In the genomic region with DNA sequence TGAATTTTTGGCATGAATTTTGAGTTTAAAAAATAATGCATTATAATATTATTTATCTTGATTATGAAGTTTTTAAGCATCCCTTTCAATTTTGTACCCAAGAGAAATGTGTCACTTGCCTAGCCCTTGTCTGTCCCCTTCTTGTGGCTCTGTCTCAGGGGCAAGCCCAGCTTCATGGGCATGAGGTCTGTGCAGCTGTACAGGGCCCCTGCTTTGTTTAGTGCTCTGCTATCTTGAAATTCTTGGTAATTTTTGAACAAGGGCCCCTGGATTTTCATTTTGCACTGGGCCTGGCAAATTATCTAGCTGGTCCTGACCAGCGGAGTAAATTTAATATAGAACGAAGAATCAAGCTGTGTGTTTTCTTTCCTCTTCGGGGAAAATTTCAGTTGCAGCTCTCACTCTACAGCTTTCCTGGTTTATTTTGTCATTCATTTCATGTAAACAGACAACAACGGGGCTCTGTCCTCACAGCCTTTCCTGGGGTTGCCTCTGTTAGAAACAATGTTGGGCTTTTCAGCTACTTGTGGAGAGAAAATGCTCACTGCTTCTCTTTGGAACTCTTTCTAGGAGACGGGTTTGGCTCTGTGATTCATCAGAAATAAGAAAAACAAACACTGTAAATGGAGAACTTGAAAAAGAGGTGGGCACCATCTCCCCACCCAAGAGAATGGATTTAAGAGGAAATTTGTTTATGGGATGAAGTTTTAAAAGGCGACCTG, we compare ENCODE assay signal across 20 cellular contexts. TPM values are rescaled to one million over a fixed set of nuclear protein-coding genes. Genes with fewer than 3 reads are reported as not detected.
DNase-seq lines count a peak whose midpoint lies in the region; ATAC-seq and TF ChIP-seq lines count a peak whose summit lies in the region.
"Had no signal": no experiment of that assay in that cellular context is flagged by ENCODE, and none has a peak within 500 bp of the region (broad histone marks: within the 10 kb centered on the region; RNA-seq: fewer than 3 reads in every experiment).

No MANE protein-coding gene starts in this region.

- peaks cover 3% of the 10 kb centered on the region; the same call in 1 of the 2 replicates for H3K9me1 ChIP-seq in IMR-90 (ENCODE audit: insufficient read depth, low read length)

- no peak overlapping the region for H4K91ac ChIP-seq in IMR-90 (ENCODE audit: insufficient read depth, low read depth, low read length)

- no peak overlapping the region for H3K4me3 ChIP-seq in IMR-90 (ENCODE audit: insufficient read depth, low read depth, low read length)
- no peak overlapping the region for H3K4me3 ChIP-seq in smooth muscle cell
- H3K4me3 ChIP-seq: esophagus squamous epithelium, upper lobe of left lung had no signal

- dilution Hi-C loops in IMR-90 (cut with HindIII; ENCODE audit: low sequenced_read_pairs, unreplicated experiment), result no loop called here

- H3K4ac ChIP-seq in IMR-90 (ENCODE audit: low read depth, low read length), result no peak overlapping the region

- no peak overlapping the region for H4K5ac ChIP-seq in IMR-90 (ENCODE audit: low read depth, low read length)

- peaks cover 14% of the 10 kb centered on the region for H3F3A ChIP-seq in smooth muscle cell (ENCODE audit: low read depth)

- TF ChIP-seq CTCF in IMR-90 (conservative IDR thresholded peaks at IDR 0.05; ENCODE audit: low read depth, low read length) (no peak), smooth muscle cell (IDR thresholded peaks at IDR 0.05; ENCODE audit: borderline replicate concordance, insufficient read depth, poor library complexity, severe bottlenecking) (no peak)

- H3K79me2 ChIP-seq in smooth muscle cell (ENCODE audit: low read depth), result no peaks in the 10 kb centered on the region

- H3K36me3 ChIP-seq in IMR-90 (ENCODE audit: control insufficient read depth, insufficient read depth, low read length) (no peaks in the 10 kb centered on the region), smooth muscle cell (ENCODE audit: low read depth) (no peaks in the 10 kb centered on the region)
- H3K36me3 ChIP-seq: esophagus squamous epithelium, upper lobe of left lung had no signal

- H2AK9ac ChIP-seq in IMR-90 (replicated peaks; ENCODE audit: low read depth, low read length, poor library complexity), result no peak overlapping the region

- H3K4me1 ChIP-seq in IMR-90 (ENCODE audit: control insufficient read depth, insufficient read depth, low read length) (peaks cover 4% of the 10 kb centered on the region; the same call in 1 of the 2 replicates), smooth muscle cell (ENCODE audit: low read depth) (peaks cover 43% of the 10 kb centered on the region)
- H3K4me1 ChIP-seq: esophagus squamous epithelium, upper lobe of left lung had no signal

- H3K18ac ChIP-seq in IMR-90 (ENCODE audit: low read depth, low read length), result no peak overlapping the region

- H2AFZ ChIP-seq in IMR-90 (replicated peaks; ENCODE audit: low read length, poor library complexity), result no peak overlapping the region
- H2AFZ ChIP-seq in smooth muscle cell (ENCODE audit: low read depth), result peak overlapping the region; percentile 88

- H4K20me1 ChIP-seq in IMR-90 (ENCODE audit: insufficient read depth, low read length), result no peaks in the 10 kb centered on the region
- no peaks in the 10 kb centered on the region for H4K20me1 ChIP-seq in smooth muscle cell (ENCODE audit: low read depth)

- no peak overlapping the region for H3K56ac ChIP-seq in IMR-90 (ENCODE audit: extremely low read depth, insufficient read depth, low read length)

- POLR2A ChIA-PET in IMR-90 (lab: Charles Lee; ENCODE audit: unreplicated experiment), result no interaction called here

- no peak overlapping the region for H3K23ac ChIP-seq in IMR-90 (ENCODE audit: low read depth, low read length)

- no peak overlapping the region; the same call in 1 of the 2 replicates for H3K4me2 ChIP-seq in IMR-90 (ENCODE audit: low read depth, low read length)
- peak overlapping the region; percentile 45 for H3K4me2 ChIP-seq in smooth muscle cell

- TF ChIP-seq RAD21 in IMR-90 (IDR thresholded peaks at IDR 0.05; ENCODE audit: low read length), result no peak

- peak overlapping the region; percentile 31; the same call in 1 of the 2 replicates for H3K14ac ChIP-seq in IMR-90 (replicated peaks; ENCODE audit: low read depth, low read length)

- no peak overlapping the region for H2BK5ac ChIP-seq in IMR-90 (ENCODE audit: low read depth, low read length, poor library complexity, severe bottlenecking)

- in situ Hi-C loops in IMR-90 (cut with MboI; ENCODE audit: low sequenced_read_pairs), result no loop called here

- peak; percentile 67 for ATAC-seq in IMR-90 (ENCODE audit: low read depth)
- ATAC-seq: activated T-cell treated with anti-CD3 and anti-CD28 coated beads, Interleukin-2, amount 50 U/mL, for 4 hours; natural killer cell had no signal

- no TSS peak for BruUV-seq in IMR-90 (replicated peaks; lab: Mats Ljungman, UMichigan)

- H3K9ac ChIP-seq in IMR-90 (ENCODE audit: low read depth, low read length), result no peak overlapping the region
- no peak overlapping the region for H3K9ac ChIP-seq in smooth muscle cell (ENCODE audit: low read depth)

- H3K27me3 ChIP-seq in IMR-90 (ENCODE audit: control insufficient read depth, insufficient read depth, low read length), result peaks cover 22% of the 10 kb centered on the region
- H3K27me3 ChIP-seq in smooth muscle cell (ENCODE audit: low read depth), result no peaks in the 10 kb centered on the region
- H3K27me3 ChIP-seq: esophagus squamous epithelium, upper lobe of left lung had no signal

- H4K8ac ChIP-seq in IMR-90 (ENCODE audit: low read depth in 2 of 2, low read length in 2 of 2), result no peak overlapping the region

- TF ChIP-seq POLR2A in IMR-90 (IDR thresholded peaks at IDR 0.05; ENCODE audit: low read depth, low read length), result no peak

- H3K79me1 ChIP-seq in IMR-90 (ENCODE audit: low read depth in 1 of 2, low read length in 2 of 2), result no peaks in the 10 kb centered on the region

- 58% methylated on average over 2 of the region's 6 CpGs; no CpG with 5 or more reads in 1 of the 2 experiments for WGBS in IMR-90 (ENCODE audit: extremely low coverage in 2 of 2, insufficient read length in 1 of 2), 2 experiments
- 27% methylated on average over 6 of the region's 6 CpGs for WGBS in smooth muscle cell (ENCODE audit: low lambda C conversion rate)

- peak; percentile 20 for DNase-seq in IMR-90
- DNase-seq in caudate nucleus (lab: John Stamatoyannopoulos, UW), result peak in 39 of 61 donors; percentile 10 to 77 (median 38)
- DNase-seq in islet precursor cell, result peak; percentile 68
- DNase-seq in smooth muscle cell (lab: John Stamatoyannopoulos, UW; ENCODE audit: unreplicated experiment), result no peak
- no peak for DNase-seq in COR-L47 (lab: John Stamatoyannopoulos, UW)
- no peak for DNase-seq in activated CD4-positive, alpha-beta T cell treated with anti-CD3 and anti-CD28 coated beads for 4 hours
- DNase-seq in NCI-H82 treated with DMSO at 0.1 percent for 48 hours (lab: John Stamatoyannopoulos, UW; ENCODE audit: unreplicated experiment), result no peak
- no peak for DNase-seq in stimulated activated CD4-positive, alpha-beta T cell treated with anti-CD3 and anti-CD28 coated beads, Interleukin-1b, Interleukin-23, amount 100 ng/mL, for 48 hours
- DNase-seq: activated T-cell treated with anti-CD3 and anti-CD28 coated beads, Interleukin-2, amount 50 U/mL, for 4 hours; DMS53; esophagus squamous epithelium; natural killer cell; NCI-H1048; NCI-H2171; NK-92 treated with Interleukin-12 subunit alpha and Interleukin-12 subunit beta, amount 100 ng/mL, for 24 hours; stimulated activated CD4-positive, alpha-beta T cell treated with anti-CD3 and anti-CD28 coated beads, Interleukin-2, amount 100 ng/mL, for 48 hours; stimulated activated CD8-positive, alpha-beta memory T cell treated with anti-CD3 and anti-CD28 coated beads, Interleukin-4, amount 100 ng/mL, for 48 hours; T-helper 9 cell had no signal

- H2BK15ac ChIP-seq in IMR-90 (ENCODE audit: low read depth, low read length), result no peak overlapping the region

- CTCF ChIA-PET in IMR-90 (lab: Yijun Ruan, JAX), result interaction anchor here (0.6 kb wide), 1 partner anchor 19 kb away, joined by 3 read pairs; no protein-coding TSS in a partner anchor

- H3K27ac ChIP-seq in IMR-90 (ENCODE audit: insufficient read depth, low read length), result no peak overlapping the region
- H3K27ac ChIP-seq in caudate nucleus (ENCODE audit: low read depth, low read length), result peak overlapping the region; percentile 86
- H3K27ac ChIP-seq in smooth muscle cell (ENCODE audit: low read depth), result peak overlapping the region; percentile 80
- H3K27ac ChIP-seq: esophagus squamous epithelium, upper lobe of left lung had no signal

- H3K9me3 ChIP-seq in IMR-90 (ENCODE audit: control insufficient read depth, insufficient read depth, low read length) (no peaks in the 10 kb centered on the region), smooth muscle cell (replicated peaks; ENCODE audit: low read depth) (no peaks in the 10 kb centered on the region)
- H3K9me3 ChIP-seq: esophagus squamous epithelium, upper lobe of left lung had no signal

- H2AK5ac ChIP-seq in IMR-90 (ENCODE audit: low read depth, low read length), result no peak overlapping the region

- no peak overlapping the region for H2BK120ac ChIP-seq in IMR-90 (ENCODE audit: low read depth, low read length)

- intact Hi-C loops in IMR-90 (cut with micrococcal nuclease), result no loop called here

- H2BK20ac ChIP-seq in IMR-90 (ENCODE audit: low read depth, low read length), result no peak overlapping the region

TF ChIP-seq in IMR-90, 13 proteins besides CTCF, POLR2A, EP300 and RAD21:
- no peak for TF ChIP-seq RCOR1 (IDR thresholded peaks at IDR 0.05; ENCODE audit: insufficient replicate concordance, low read length)
- no peak for TF ChIP-seq MAZ (IDR thresholded peaks at IDR 0.05; ENCODE audit: borderline replicate concordance, low read depth, low read length)
- TF ChIP-seq BHLHE40 (IDR thresholded peaks at IDR 0.05; ENCODE audit: low read depth, low read length), result no peak
- no peak for TF ChIP-seq SMC3 (IDR thresholded peaks at IDR 0.05; ENCODE audit: low read depth, low read length)
- TF ChIP-seq CHD1 (IDR thresholded peaks at IDR 0.05; ENCODE audit: low read depth, low read length), result no peak
- TF ChIP-seq CEBPB (IDR thresholded peaks at IDR 0.05; ENCODE audit: low read depth, low read length), result no peak
- no peak for TF ChIP-seq FOS (IDR thresholded peaks at IDR 0.05; ENCODE audit: low read depth, low read length)
- no peak for TF ChIP-seq MAFK (IDR thresholded peaks at IDR 0.05; ENCODE audit: low read depth, low read length)
- TF ChIP-seq RFX5 (IDR thresholded peaks at IDR 0.05; ENCODE audit: low read depth, low read length), result no peak

RNA-seq across cellular contexts. Expression of gene LIX1, which starts 41.1 kb away (rescaled TPM):
- total RNA-seq in IMR-90 (2012; rRNA removed) (not detected in 2 replicates), smooth muscle cell (21.8 and 27.4 TPM in 2 replicates)
- polyA plus RNA-seq in IMR-90 (2012; rRNA removed) (not detected in 2 replicates), smooth muscle cell (11.8 and 20.1 TPM in 2 replicates)
- polyA plus RNA-seq in IMR-90 (2012; cell fraction: cytosol; rRNA removed), result not detected in 2 replicates
- not detected in 2 replicates for polyA plus RNA-seq in IMR-90 (2012; cell fraction: nucleus; rRNA removed; ENCODE audit: low replicate concordance)
- total RNA-seq: activated T-cell treated with anti-CD3 and anti-CD28 coated beads, Interleukin-2, amount 50 U/mL, for 4 hours; esophagus squamous epithelium; liver; natural killer cell had no signal
- polyA plus RNA-seq: liver had no signal

Comparison
In these comparisons a context has a peak if more than half of its experiments do, and no peak if none do; other contexts are left out.
1. DNase-seq: peak in IMR-90 (single experiment), caudate nucleus (39 of 61) and islet precursor cell (single experiment); none in smooth muscle cell (single experiment), COR-L47 (single experiment), activated CD4-positive, alpha-beta T cell treated with anti-CD3 and anti-CD28 coated beads for 4 hours (0 of 2), NCI-H82 treated with DMSO at 0.1 percent for 48 hours (single experiment) and stimulated activated CD4-positive, alpha-beta T cell treated with anti-CD3 and anti-CD28 coated beads, Interleukin-1b, Interleukin-23, amount 100 ng/mL, for 48 hours (single experiment).
2. RNA of gene LIX1, which starts 41.1 kb away (total RNA-seq): 21.8 to 27.4 TPM in smooth muscle cell; not detected in IMR-90; every median in the first group is over 10 times any median in the second.